8 cellular contexts compared by ENCODE assay signal in the genomic region with DNA sequence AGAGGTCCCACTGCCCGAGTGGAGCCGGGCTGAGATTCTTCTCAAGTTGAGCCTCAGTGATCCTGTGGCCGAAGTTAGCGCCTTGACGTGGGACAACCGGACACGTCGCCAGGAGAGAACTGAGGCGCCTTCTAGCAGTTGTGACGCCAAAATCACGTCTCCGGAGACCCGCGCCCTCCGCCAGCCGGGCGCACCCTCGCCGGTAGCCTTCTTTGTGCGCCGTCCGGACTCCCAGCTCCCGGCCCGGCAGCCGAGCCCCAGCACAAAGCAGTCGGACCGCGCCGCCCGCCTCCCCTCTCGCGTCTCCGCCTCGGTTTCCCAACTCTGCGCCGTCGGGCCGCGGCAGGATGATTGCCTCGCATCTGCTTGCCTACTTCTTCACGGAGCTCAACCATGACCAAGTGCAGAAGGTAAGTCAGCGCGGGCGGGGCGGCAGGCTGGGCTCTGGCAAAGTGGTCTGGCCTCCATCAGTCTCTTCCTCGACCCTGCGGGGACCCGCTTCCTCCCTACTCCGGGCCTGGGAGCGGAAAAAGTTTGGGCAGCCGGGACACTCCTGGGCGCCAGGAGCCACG. TPM values are rescaled to one million over a fixed set of nuclear protein-coding genes. Genes with fewer than 3 reads are reported as not detected.
A peak's percentile ranks its signal among the peaks of the same experiment; 100 is the strongest.
DNase-seq lines count a peak whose midpoint lies in the region; ATAC-seq and TF ChIP-seq lines count a peak whose summit lies in the region.
"Not testable (repeated sequence)": the region's sequence is repeated elsewhere in the genome, so short reads cannot be mapped to it uniquely, and the experiment has no call there.

No MANE protein-coding gene starts in this region.

- not testable (repeated sequence) for H3K36me3 Mint-ChIP-seq in T-helper 17 cell (ENCODE audit: low read depth); natural killer cell treated with Interleukin-12 subunit alpha and Interleukin-12 subunit beta and Interleukin-15 and Interleukin-18, amount 100 ng/mL, for 72 hours

- peak overlapping the region; percentile 97 for H3K27ac ChIP-seq in HUES6 (ENCODE audit: low read depth, low read length)
- peak overlapping the region in 2 of 5 donors; percentile 20 to 64 for H3K27ac ChIP-seq in adrenal gland
- not testable (repeated sequence) for H3K27ac ChIP-seq in stomach smooth muscle (ENCODE audit: low read length)

- H3K9me3 Mint-ChIP-seq in natural killer cell treated with Interleukin-12 subunit alpha and Interleukin-12 subunit beta and Interleukin-15 and Interleukin-18, amount 100 ng/mL, for 72 hours, result not testable (repeated sequence)

- DNase-seq in HCEC 1CT (peak; percentile 21), T-helper 17 cell (peak in 1 of 3 donors; percentile 12), adrenal gland (peak in 3 of 7 donors; percentile 19 to 25 (median 22)), germinal center (ENCODE audit: low spot score) (peak; percentile 24)
- not testable (repeated sequence) for DNase-seq in natural killer cell treated with Interleukin-12 subunit alpha and Interleukin-12 subunit beta and Interleukin-15 and Interleukin-18, amount 100 ng/mL, for 72 hours (ENCODE audit: low spot score)

- not testable (repeated sequence) for H3K36me3 ChIP-seq in HUES6 (ENCODE audit: control insufficient read depth, insufficient read depth, low read length); adrenal gland (replicated peaks in 1 of 2); stomach smooth muscle (ENCODE audit: control insufficient read depth in 2 of 2, insufficient read depth in 2 of 2, low read length in 2 of 2)

- not testable (repeated sequence) for TF ChIP-seq POLR2A in adrenal gland (IDR thresholded peaks at IDR 0.05)

- intact Hi-C loops in adrenal gland (cut with DNase I), result not testable (repeated sequence)

- WGBS in adrenal gland, 4 donors, result 0 to 1% (median 1%) methylated on average over 14 to 53 of the region's 53 CpGs; no CpG with 5 or more reads in 1 of the 4 donors

- ATAC-seq in T-helper 17 cell, result peak; percentile 38
- ATAC-seq in natural killer cell treated with Interleukin-12 subunit alpha and Interleukin-12 subunit beta and Interleukin-15 and Interleukin-18, amount 100 ng/mL, for 72 hours, result peak; percentile 14 to 16

- H3K4me1 Mint-ChIP-seq in T-helper 17 cell, result peaks cover 45% of the 10 kb centered on the region
- H3K4me1 Mint-ChIP-seq in natural killer cell treated with Interleukin-12 subunit alpha and Interleukin-12 subunit beta and Interleukin-15 and Interleukin-18, amount 100 ng/mL, for 72 hours (ENCODE audit: low read depth in 2 of 2), result peaks cover 39 to 40% of the 10 kb centered on the region in 2 donors

- not testable (repeated sequence) for H3K27me3 ChIP-seq in HUES6 (ENCODE audit: control insufficient read depth, insufficient read depth, low read length); adrenal gland
- H3K27me3 ChIP-seq in stomach smooth muscle (ENCODE audit: control insufficient read depth in 1 of 2, insufficient read depth in 2 of 2, low read length in 2 of 2), result peaks cover 2 to 28% of the 10 kb centered on the region in 2 donors

- TF ChIP-seq CTCF in adrenal gland (IDR thresholded peaks at IDR 0.05), result not testable (repeated sequence)

- peaks cover 39% of the 10 kb centered on the region for H3K4me1 ChIP-seq in HUES6 (ENCODE audit: control insufficient read depth, insufficient read depth, low read length)
- peaks cover 6 to 10% of the 10 kb centered on the region in 2 donors for H3K4me1 ChIP-seq in adrenal gland (replicated peaks in 1 of 2)
- peaks cover 18% of the 10 kb centered on the region for H3K4me1 ChIP-seq in stomach smooth muscle (ENCODE audit: control insufficient read depth, insufficient read depth, low read length)

- H3K4me3 ChIP-seq in GM08714 (ENCODE audit: low read length), result peak overlapping the region; percentile 85
- H3K4me3 ChIP-seq in HUES6 (ENCODE audit: low read depth, low read length), result peak overlapping the region; percentile 85
- peak overlapping the region in 3 of 4 donors; percentile 2 to 52 (median 38) for H3K4me3 ChIP-seq in adrenal gland
- H3K4me3 ChIP-seq in stomach smooth muscle (ENCODE audit: low read length in 2 of 2), result peak overlapping the region; percentile 62 to 76

- H3K4me3 Mint-ChIP-seq in T-helper 17 cell, result peak overlapping the region; percentile 94
- H3K4me3 Mint-ChIP-seq in natural killer cell treated with Interleukin-12 subunit alpha and Interleukin-12 subunit beta and Interleukin-15 and Interleukin-18, amount 100 ng/mL, for 72 hours, result peak overlapping the region; percentile 92

- H3K9ac ChIP-seq in HUES6 (ENCODE audit: low read length) (peak overlapping the region; percentile 96), stomach smooth muscle (ENCODE audit: low read length in 2 of 2) (peak overlapping the region in 1 of 2 donors; percentile 53)

- peak overlapping the region; percentile 54 for H3K27ac Mint-ChIP-seq in T-helper 17 cell
- H3K27ac Mint-ChIP-seq in natural killer cell treated with Interleukin-12 subunit alpha and Interleukin-12 subunit beta and Interleukin-15 and Interleukin-18, amount 100 ng/mL, for 72 hours, result peak overlapping the region; percentile 63 to 86

- not testable (repeated sequence) for H3K9me3 ChIP-seq in HUES6 (ENCODE audit: control insufficient read depth, insufficient read depth, low read depth, low read length); T-helper 17 cell (ENCODE audit: control insufficient read depth, low read length, poor library complexity, severe bottlenecking); adrenal gland (replicated peaks in 1 of 3); stomach smooth muscle (ENCODE audit: control insufficient read depth in 2 of 2, low read length in 2 of 2)

- H3K27me3 Mint-ChIP-seq in T-helper 17 cell, result not testable (repeated sequence)
- H3K27me3 Mint-ChIP-seq in natural killer cell treated with Interleukin-12 subunit alpha and Interleukin-12 subunit beta and Interleukin-15 and Interleukin-18, amount 100 ng/mL, for 72 hours, result peaks cover 26 to 42% of the 10 kb centered on the region in 2 donors

RNA-seq across cellular contexts. Expression of gene HK2, which starts 0.4 kb away (rescaled TPM):
- total RNA-seq in T-helper 17 cell, result 10 to 100 TPM; 11.3 to 13.3 TPM
- 10 to 100 TPM in 2 of 8 donors, 1 to 10 TPM in 6; 1.2 to 11.7 (median 5.0) TPM for total RNA-seq in adrenal gland
- 1 to 10 TPM; 1.5 to 5.9 (median 2.2) TPM for polyA plus RNA-seq in adrenal gland
- total RNA-seq in natural killer cell treated with Interleukin-12 subunit alpha and Interleukin-12 subunit beta and Interleukin-15 and Interleukin-18, amount 100 ng/mL, for 72 hours, result 10 to 100 TPM; 71.3 to 78.1 TPM

Comparison
In these comparisons a context has a peak if more than half of its experiments do, and no peak if none do; other contexts are left out.
1. RNA of gene HK2, which starts 0.4 kb away (total RNA-seq): 71.3 to 78.1 TPM in natural killer cell treated with Interleukin-12 subunit alpha and Interleukin-12 subunit beta and Interleukin-15 and Interleukin-18, amount 100 ng/mL, for 72 hours; 11.3 to 13.3 TPM in T-helper 17 cell and 1.2 to 11.7 TPM in adrenal gland; every median in the first group is over 4 times any median in the second.
2. Peak in every context shown above with its lines, with median percentiles within 50 percentile points of each other: H3K4me3 ChIP-seq.